ENCODE assay signal across 8 cellular contexts in genomic region chr18:5309888-5310470, GRCh38. TPM values are rescaled to one million over a fixed set of nuclear protein-coding genes. Genes with fewer than 3 reads are reported as not detected.
DNase-seq lines count a peak whose midpoint lies in the region; ATAC-seq and TF ChIP-seq lines count a peak whose summit lies in the region.

No MANE protein-coding gene starts in this region.

- peak overlapping the region; percentile 41; the same call in 1 of the 2 replicates for H3K27ac ChIP-seq in MM.1S (ENCODE audit: low read length)

- no peaks in the 10 kb centered on the region for H3K9me2 ChIP-seq in MM.1S (replicated peaks; ENCODE audit: insufficient read depth, low read length)

- H2AFZ ChIP-seq in MM.1S (ENCODE audit: low read length): peak overlapping the region; percentile 90

- H3K79me2 ChIP-seq in MM.1S (ENCODE audit: low read length): no peaks in the 10 kb centered on the region

- peak overlapping the region; percentile 26; the same call in 1 of the 2 replicates for H3K9ac ChIP-seq in MM.1S (ENCODE audit: low read length)

- no peaks in the 10 kb centered on the region for H3K9me3 ChIP-seq in MM.1S (replicated peaks; ENCODE audit: insufficient read depth, low read length)

- DNase-seq in H4 (ENCODE audit: low spot score) (peak; percentile 21), MM.1S (peak; percentile 79), NCI-H345 treated with DMSO at 0.1 percent for 48 hours (lab: John Stamatoyannopoulos, UW; ENCODE audit: unreplicated experiment) (no peak), NCI-H2171 treated with DMSO at 0.1 percent for 48 hours (lab: John Stamatoyannopoulos, UW) (no peak), DMS 273 (lab: John Stamatoyannopoulos, UW; ENCODE audit: unreplicated experiment) (no peak), cardiac septum (ENCODE audit: low spot score) (no peak)
- peak; percentile 43 for DNase-seq in central memory CD4-positive, alpha-beta T cell

- peak; percentile 97 for ATAC-seq in GM18517 (IDR thresholded peaks at IDR 0.05; ENCODE audit: unreplicated experiment)

- H3K4me2 ChIP-seq in MM.1S (ENCODE audit: low read depth, low read length): peak overlapping the region; percentile 64

- no peak for TF ChIP-seq CTCF in MM.1S (IDR thresholded peaks at IDR 0.05; ENCODE audit: low read length)

- peak overlapping the region; percentile 50 for H3K4me3 ChIP-seq in MM.1S (ENCODE audit: low read length)

- H3K4me1 ChIP-seq in MM.1S (ENCODE audit: low read length): peaks cover 8% of the 10 kb centered on the region

- no peaks in the 10 kb centered on the region for H3K27me3 ChIP-seq in MM.1S (replicated peaks; ENCODE audit: insufficient read depth, low read length)

- H4K20me1 ChIP-seq in MM.1S (ENCODE audit: insufficient read depth, low read length): no peaks in the 10 kb centered on the region

- intact Hi-C loops in cardiac septum (cut with DNase I): no loop called here

- peaks cover 5% of the 10 kb centered on the region; the same call in 1 of the 2 replicates for H3F3A ChIP-seq in MM.1S (ENCODE audit: insufficient read depth, low read length)

- H3K36me3 ChIP-seq in MM.1S (replicated peaks; ENCODE audit: insufficient read depth, low read length): no peaks in the 10 kb centered on the region

RNA-seq across cellular contexts. Expression of gene ZBTB14, which starts 14.5 kb away (rescaled TPM):
- 17.6 and 18.0 TPM in 2 replicates for total RNA-seq in H4 (2014; rRNA removed; shearing (Covaris generic))
- 8.1 TPM for total RNA-seq in cardiac septum

Comparison
In these comparisons a context has a peak if more than half of its experiments do, and no peak if none do; other contexts are left out.
1. DNase-seq: peak in H4 (single experiment), MM.1S (single experiment) and central memory CD4-positive, alpha-beta T cell (single experiment); none in NCI-H345 treated with DMSO at 0.1 percent for 48 hours (single experiment), NCI-H2171 treated with DMSO at 0.1 percent for 48 hours (single experiment), DMS 273 (single experiment) and cardiac septum (single experiment).